ENCODE assay signal across 7 cellular contexts in genomic region chr5:109319351-109319750, GRCh38.
"Had no signal": no experiment of that assay in that cellular context is flagged by ENCODE, and none has a peak within 500 bp of the region (broad histone marks: within the 10 kb centered on the region; RNA-seq: fewer than 3 reads in every experiment).

No MANE protein-coding gene starts in this region.

- H3K4me2 ChIP-seq: GM23338 had no signal

- H2AFZ ChIP-seq: GM23338 had no signal

- H3K4me3 ChIP-seq: GM23338, K562 had no signal

- DNase-seq: H9, HCEC 1CT, IMR-90, KG1 had no signal

- H3K27ac ChIP-seq: HL-60 had no signal

- ATAC-seq: GM23338, K562 had no signal
